22 cellular contexts compared by ENCODE assay signal in genomic region chr2:158184556-158185343, GRCh38.
DNase-seq lines count a peak whose midpoint lies in the region; ATAC-seq, FAIRE-seq and TF ChIP-seq lines count a peak whose summit lies in the region.
"Had no signal": no experiment of that assay in that cellular context is flagged by ENCODE, and none has a peak within 500 bp of the region (broad histone marks: within the 10 kb centered on the region; RNA-seq: fewer than 3 reads in every experiment).

No MANE protein-coding gene starts in this region.

- H3K4me2 ChIP-seq in smooth muscle cell = no peak overlapping the region

- no peaks in the 10 kb centered on the region for H4K20me1 ChIP-seq in smooth muscle cell (ENCODE audit: low read depth)

- no peak overlapping the region for H2AFZ ChIP-seq in smooth muscle cell (ENCODE audit: low read depth)

- H3K79me2 ChIP-seq in smooth muscle cell (ENCODE audit: low read depth) = no peaks in the 10 kb centered on the region

- H3K4me3 ChIP-seq in smooth muscle cell = no peak overlapping the region
- H3K4me3 ChIP-seq: gastrocnemius medialis, right atrium auricular region had no signal

- peak; percentile 23 for ATAC-seq in activated naive CD8-positive, alpha-beta T cell treated with anti-CD3 and anti-CD28 coated beads, Interleukin-2, amount 50 U/mL, for 24 hours
- no peak for ATAC-seq in HG02973 (IDR thresholded peaks at IDR 0.05; ENCODE audit: unreplicated experiment)
- ATAC-seq: gastrocnemius medialis, HCT116 had no signal

- no peaks in the 10 kb centered on the region for H3K9me3 Mint-ChIP-seq in activated naive CD8-positive, alpha-beta T cell treated with anti-CD3 and anti-CD28 coated beads, Interleukin-2, amount 50 U/mL, for 24 hours
- no peaks in the 10 kb centered on the region for H3K9me3 Mint-ChIP-seq in activated naive CD8-positive, alpha-beta T cell treated with anti-CD3 and anti-CD28 coated beads for 36 hours
- H3K9me3 Mint-ChIP-seq: activated CD4-positive, alpha-beta memory T cell treated with anti-CD3 and anti-CD28 coated beads, Interleukin-2, amount 10 ng/mL, durations not matched to agents 7 days and 5 days; memory B cell; nephron had no signal

- no peaks in the 10 kb centered on the region for H3K4me1 ChIP-seq in smooth muscle cell (ENCODE audit: low read depth)
- H3K4me1 ChIP-seq: gastrocnemius medialis, right atrium auricular region had no signal

- no peak overlapping the region for H3K27ac Mint-ChIP-seq in activated naive CD8-positive, alpha-beta T cell treated with anti-CD3 and anti-CD28 coated beads, Interleukin-2, amount 50 U/mL, for 24 hours
- H3K27ac Mint-ChIP-seq in activated naive CD8-positive, alpha-beta T cell treated with anti-CD3 and anti-CD28 coated beads for 36 hours = no peak overlapping the region
- H3K27ac Mint-ChIP-seq: activated CD4-positive, alpha-beta memory T cell treated with anti-CD3 and anti-CD28 coated beads, Interleukin-2, amount 10 ng/mL, durations not matched to agents 7 days and 5 days; memory B cell had no signal

- no peak overlapping the region for H3K9ac ChIP-seq in smooth muscle cell (ENCODE audit: low read depth)

- DNase-seq in activated naive CD8-positive, alpha-beta T cell treated with anti-CD3 and anti-CD28 coated beads, Interleukin-2, amount 50 U/mL, for 24 hours = no peak
- DNase-seq in activated naive CD8-positive, alpha-beta T cell treated with anti-CD3 and anti-CD28 coated beads for 36 hours = no peak
- DNase-seq in kidney tubule cell (ENCODE audit: low spot score) (peak; percentile 84), substantia nigra (lab: John Stamatoyannopoulos, UW) (peak in 1 of 49 donors; percentile 10), HTR-8/SVneo (ENCODE audit: insufficient read length, low spot score) (no peak), smooth muscle cell (lab: John Stamatoyannopoulos, UW; ENCODE audit: unreplicated experiment) (no peak)
- DNase-seq: activated CD4-positive, alpha-beta memory T cell treated with anti-CD3 and anti-CD28 coated beads, Interleukin-2, amount 10 ng/mL, durations not matched to agents 7 days and 5 days; DND-41; gastrocnemius medialis; NCI-H1436; NCI-H2227 treated with DMSO at 0.1 percent for 48 hours; NK-92 treated with Interleukin-12 subunit alpha and Interleukin-12 subunit beta, amount 100 ng/mL, for 24 hours; SW 1271 had no signal

- H3K4me1 Mint-ChIP-seq in activated naive CD8-positive, alpha-beta T cell treated with anti-CD3 and anti-CD28 coated beads, Interleukin-2, amount 50 U/mL, for 24 hours = peaks cover 5% of the 10 kb centered on the region
- peaks cover 6% of the 10 kb centered on the region for H3K4me1 Mint-ChIP-seq in activated naive CD8-positive, alpha-beta T cell treated with anti-CD3 and anti-CD28 coated beads for 36 hours

- no peaks in the 10 kb centered on the region for H3K27me3 ChIP-seq in smooth muscle cell (ENCODE audit: low read depth)
- H3K27me3 ChIP-seq: gastrocnemius medialis, right atrium auricular region had no signal

- WGBS in smooth muscle cell (ENCODE audit: low lambda C conversion rate) = 87% methylated on average over 3 of the region's 3 CpGs

- TF ChIP-seq CTCF in smooth muscle cell (IDR thresholded peaks at IDR 0.05; ENCODE audit: borderline replicate concordance, insufficient read depth, poor library complexity, severe bottlenecking) = no peak

- no peak for FAIRE-seq in HTR-8/SVneo (lab: Jason Lieb, UNC)
- FAIRE-seq: endometrium, GM18507 had no signal

- peaks cover 35% of the 10 kb centered on the region for H3K27me3 Mint-ChIP-seq in activated naive CD8-positive, alpha-beta T cell treated with anti-CD3 and anti-CD28 coated beads, Interleukin-2, amount 50 U/mL, for 24 hours
- peaks cover 36% of the 10 kb centered on the region for H3K27me3 Mint-ChIP-seq in activated naive CD8-positive, alpha-beta T cell treated with anti-CD3 and anti-CD28 coated beads for 36 hours
- H3K27me3 Mint-ChIP-seq: memory B cell had no signal

- H3F3A ChIP-seq in smooth muscle cell (ENCODE audit: low read depth) = no peaks in the 10 kb centered on the region

- H3K4me3 Mint-ChIP-seq in activated naive CD8-positive, alpha-beta T cell treated with anti-CD3 and anti-CD28 coated beads, Interleukin-2, amount 50 U/mL, for 24 hours = no peak overlapping the region
- H3K4me3 Mint-ChIP-seq in activated naive CD8-positive, alpha-beta T cell treated with anti-CD3 and anti-CD28 coated beads for 36 hours = no peak overlapping the region
- H3K4me3 Mint-ChIP-seq: activated CD4-positive, alpha-beta memory T cell treated with anti-CD3 and anti-CD28 coated beads, Interleukin-2, amount 10 ng/mL, durations not matched to agents 7 days and 5 days; memory B cell; nephron had no signal

- H3K27ac ChIP-seq in cingulate gyrus (ENCODE audit: low read depth, low read length) = peak overlapping the region; percentile 4
- H3K27ac ChIP-seq in substantia nigra (ENCODE audit: low read depth, low read length, poor library complexity, severe bottlenecking) = peak overlapping the region; percentile 87
- H3K27ac ChIP-seq in smooth muscle cell (ENCODE audit: low read depth) = no peak overlapping the region
- H3K27ac ChIP-seq: gastrocnemius medialis, right atrium auricular region, RWPE1 had no signal

- H3K9me3 ChIP-seq in smooth muscle cell (replicated peaks; ENCODE audit: low read depth) = no peaks in the 10 kb centered on the region
- H3K9me3 ChIP-seq: gastrocnemius medialis, right atrium auricular region had no signal

- H3K36me3 ChIP-seq in smooth muscle cell (ENCODE audit: low read depth) = no peaks in the 10 kb centered on the region
- H3K36me3 ChIP-seq: gastrocnemius medialis, right atrium auricular region had no signal

- H3K36me3 Mint-ChIP-seq in activated naive CD8-positive, alpha-beta T cell treated with anti-CD3 and anti-CD28 coated beads, Interleukin-2, amount 50 U/mL, for 24 hours (ENCODE audit: low read depth) = no peaks in the 10 kb centered on the region
- H3K36me3 Mint-ChIP-seq in activated naive CD8-positive, alpha-beta T cell treated with anti-CD3 and anti-CD28 coated beads for 36 hours = no peaks in the 10 kb centered on the region
- H3K36me3 Mint-ChIP-seq: memory B cell had no signal
